In the genomic region with DNA sequence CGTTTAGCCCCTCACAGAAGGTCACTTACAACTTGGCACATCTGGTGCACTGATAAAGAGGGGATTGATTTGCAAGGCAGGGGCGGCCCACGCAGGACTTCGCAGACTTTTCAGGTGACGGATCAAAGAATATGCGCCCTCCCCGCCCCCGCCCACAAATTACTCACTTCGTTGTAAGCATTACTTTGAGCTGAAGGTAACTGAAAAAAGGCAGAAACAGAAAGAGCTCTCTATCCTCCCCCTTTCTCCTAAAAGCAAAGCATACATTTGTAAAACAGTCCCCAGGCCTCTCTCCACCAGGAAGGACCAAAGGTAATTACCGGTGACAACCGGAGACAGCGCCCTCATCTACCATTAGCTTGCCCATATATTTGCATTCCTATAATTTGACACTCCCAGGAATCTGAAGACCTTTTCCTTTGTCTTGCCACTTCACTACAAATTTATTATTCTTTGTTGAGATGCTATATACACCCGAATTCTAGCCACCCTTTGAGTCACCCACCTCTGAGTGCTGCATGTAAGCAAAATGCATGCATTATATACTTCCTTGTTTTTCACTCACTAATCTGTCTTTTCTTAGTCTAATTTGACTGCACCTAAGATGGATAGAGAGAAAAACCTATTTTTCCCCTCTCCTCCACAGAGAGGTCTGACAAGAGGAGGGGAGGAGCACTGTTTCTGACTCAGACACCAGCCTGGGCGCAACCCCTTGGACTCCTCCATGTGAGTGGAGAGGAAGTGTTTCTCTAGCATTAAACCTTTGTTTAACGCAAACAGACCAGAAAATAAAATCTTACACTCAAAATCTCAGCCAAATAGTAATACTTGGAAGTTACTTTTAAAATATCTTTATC, we compare ENCODE assay signal across 11 cellular contexts.
DNase-seq lines count a peak whose midpoint lies in the region; ATAC-seq and TF ChIP-seq lines count a peak whose summit lies in the region.
"Had no signal": no experiment of that assay in that cellular context is flagged by ENCODE, and none has a peak within 500 bp of the region (broad histone marks: within the 10 kb centered on the region; RNA-seq: fewer than 3 reads in every experiment).

No MANE protein-coding gene starts in this region.

- H3K36me3 ChIP-seq in KOPT-K1 (ENCODE audit: insufficient read depth, low read length), result no peaks in the 10 kb centered on the region
- no peaks in the 10 kb centered on the region for H3K36me3 ChIP-seq in spleen

- no peaks in the 10 kb centered on the region for H3K27me3 ChIP-seq in spleen (replicated peaks in 1 of 7)

- H3K4me1 ChIP-seq in spleen, result no peaks in the 10 kb centered on the region

- H3K9me3 ChIP-seq in KOPT-K1 (ENCODE audit: insufficient read depth, low read length, poor library complexity, severe bottlenecking) (no peaks in the 10 kb centered on the region), iPS-18c (ENCODE audit: control insufficient read depth, insufficient read depth, low read length) (peaks cover 2% of the 10 kb centered on the region), spleen (no peaks in the 10 kb centered on the region)

- H3K27ac ChIP-seq in KOPT-K1 (ENCODE audit: low read depth, low read length, poor library complexity, severe bottlenecking), result peak overlapping the region; percentile 13
- no peak overlapping the region for H3K27ac ChIP-seq in spleen

- DNase-seq in activated CD8-positive, alpha-beta memory T cell treated with anti-CD3 and anti-CD28 coated beads, Interleukin-2, amount 50 U/mL, for 4 hours, result peak; percentile 57
- peak; percentile 20 to 46 for DNase-seq in stimulated activated CD4-positive, alpha-beta T cell treated with anti-CD3 and anti-CD28 coated beads, Interleukin-4, amount 100 ng/mL, for 48 hours (ENCODE audit: low read depth in 2 of 2)
- DNase-seq in DMS114 treated with DMSO at 0.1 percent for 48 hours (lab: John Stamatoyannopoulos, UW; ENCODE audit: unreplicated experiment) (no peak), spleen (no peak), UCSD-AML1 (lab: John Stamatoyannopoulos, UW; ENCODE audit: unreplicated experiment) (no peak)
- DNase-seq: DMS153, NCI-H1930, RPMI8226 had no signal

- no peak for TF ChIP-seq CTCF in spleen (IDR thresholded peaks at IDR 0.05 in 8 of 11, conservative IDR thresholded peaks at IDR 0.05 in 3 of 11)

- no peak for TF ChIP-seq POLR2A in spleen (IDR thresholded peaks at IDR 0.05)

- no peak for ATAC-seq in HG03025 (IDR thresholded peaks at IDR 0.05; ENCODE audit: low FRiP score, unreplicated experiment)

- intact Hi-C loops in spleen (cut with DNase I; ENCODE audit: low total_unique reads), result no loop called here

- H3K4me3 ChIP-seq in iPS-18c (ENCODE audit: insufficient read depth, low read depth, low read length) (peak overlapping the region; percentile 28), spleen (no peak overlapping the region)

- WGBS in spleen, 5 donors, result 75 to 81% (median 79%) methylated on average over 15 of the region's 15 CpGs

Comparison
In these comparisons a context has a peak if more than half of its experiments do, and no peak if none do; other contexts are left out.
1. DNase-seq: peak in activated CD8-positive, alpha-beta memory T cell treated with anti-CD3 and anti-CD28 coated beads, Interleukin-2, amount 50 U/mL, for 4 hours (single experiment) and stimulated activated CD4-positive, alpha-beta T cell treated with anti-CD3 and anti-CD28 coated beads, Interleukin-4, amount 100 ng/mL, for 48 hours (2 of 2); none in DMS114 treated with DMSO at 0.1 percent for 48 hours (single experiment), spleen (single experiment) and UCSD-AML1 (single experiment).